Comparison of ENCODE assay signal across 8 cellular contexts in genomic region chr19:29587518-29587986, GRCh38. TPM values are rescaled to one million over a fixed set of nuclear protein-coding genes. Genes with fewer than 3 reads are reported as not detected.
DNase-seq lines count a peak whose midpoint lies in the region.

No MANE protein-coding gene starts in this region.

- DNase-seq in Caki2 (ENCODE audit: low read depth) = peak; percentile 39
- peak; percentile 3 for DNase-seq in HCEC 1CT
- DNase-seq in T-helper 2 cell = peak in 4 of 5 experiments; percentile 8 to 99 (median 39)
- peak; percentile 54 for DNase-seq in epithelial cell of prostate (ENCODE audit: low read depth, low spot score)
- DNase-seq in C1 segment of cervical spinal cord (lab: John Stamatoyannopoulos, UW) = no peak
- no peak for DNase-seq in SHP77 treated with DMSO at 0.1 percent for 48 hours (lab: John Stamatoyannopoulos, UW)
- DNase-seq in NCI-H1048 (lab: John Stamatoyannopoulos, UW) = no peak
- DNase-seq in DMS153 (lab: John Stamatoyannopoulos, UW) = no peak

- no peak overlapping the region for H3K27ac ChIP-seq in epithelial cell of prostate

- in situ Hi-C loops in Caki2 (cut with HindIII; ENCODE audit: low pct_unique_long_range_greater_than_20kb, low sequenced_read_pairs) = no loop called here

RNA-seq across cellular contexts. Expression of gene POP4, which starts 18.5 kb away (rescaled TPM):
- 141 and 190 TPM in 2 replicates for total RNA-seq in Caki2 (2014; rRNA removed; shearing (Covaris generic); ENCODE audit: low replicate concordance)

Comparison
In these comparisons a context has a peak if more than half of its experiments do, and no peak if none do; other contexts are left out.
1. DNase-seq: peak in Caki2 (single experiment), HCEC 1CT (single experiment), T-helper 2 cell (4 of 5) and epithelial cell of prostate (single experiment); none in C1 segment of cervical spinal cord (0 of 14), SHP77 treated with DMSO at 0.1 percent for 48 hours (single experiment), NCI-H1048 (single experiment) and DMS153 (single experiment).